Comparison of ENCODE assay signal across 1 cellular context in genomic region chr20:64056889-64057627, GRCh38.
TF ChIP-seq lines count a peak whose summit lies in the region.

No MANE protein-coding gene starts in this region.

TF ChIP-seq in HepG2, 621 proteins besides CTCF, POLR2A, EP300 and RAD21 (continued from another document and continues in another):
- TF ChIP-seq ATF6 (CRISPR knock-in tag; conservative IDR thresholded peaks at IDR 0.05) (no peak), CBFB (CRISPR knock-in tag; IDR thresholded peaks at IDR 0.05) (no peak; the same call in 1 of the 2 replicates), SMC3 (IDR thresholded peaks at IDR 0.05; ENCODE audit: low read length) (no peak), DPF2 (CRISPR knock-in tag; IDR thresholded peaks at IDR 0.05; ENCODE audit: borderline replicate concordance, low read depth) (peak; percentile 34; the same call in 1 of the 2 replicates), GFI1 (CRISPR knock-in tag; IDR thresholded peaks at IDR 0.05; ENCODE audit: borderline replicate concordance) (no peak), AKAP8 (CRISPR knock-in tag; IDR thresholded peaks at IDR 0.05) (peak; percentile 87; the same call in 1 of the 2 replicates), E2F5 (CRISPR knock-in tag; conservative IDR thresholded peaks at IDR 0.05) (peak; percentile 12; the same call in 1 of the 2 replicates), TERF1 (CRISPR knock-in tag; IDR thresholded peaks at IDR 0.05) (no peak), ZNF468 (CRISPR knock-in tag; IDR thresholded peaks at IDR 0.05) (no peak), SALL1 (CRISPR knock-in tag; IDR thresholded peaks at IDR 0.05) (peak; percentile 44), MTF2 (CRISPR knock-in tag; IDR thresholded peaks at IDR 0.05; ENCODE audit: borderline replicate concordance) (peak; percentile 90), KLF9 (CRISPR knock-in tag; IDR thresholded peaks at IDR 0.05; ENCODE audit: low read depth) (no peak), SIX4 (CRISPR knock-in tag; IDR thresholded peaks at IDR 0.05) (no peak), ELK4 (CRISPR knock-in tag; IDR thresholded peaks at IDR 0.05; ENCODE audit: borderline replicate concordance) (no peak), IKZF4 (CRISPR knock-in tag; IDR thresholded peaks at IDR 0.05; ENCODE audit: borderline replicate concordance, low read depth, not compliant biosample characterization) (peak; percentile 72), NR1H2 (CRISPR knock-in tag; IDR thresholded peaks at IDR 0.05; ENCODE audit: borderline replicate concordance, low read depth) (no peak), ELF1 (CRISPR knock-in tag; IDR thresholded peaks at IDR 0.05) (no peak), CCAR2 (optimal IDR thresholded peaks at IDR 0.05; ENCODE audit: low read depth, low read length) (no peak), MXD4 (CRISPR knock-in tag; IDR thresholded peaks at IDR 0.05) (0 out of 2 replicates have a peak, but pooled peaks have one; percentile 8), POLR2AphosphoS2 (IDR thresholded peaks at IDR 0.05; ENCODE audit: low read depth, low read length) (no peak), ZNF607 (CRISPR knock-in tag; IDR thresholded peaks at IDR 0.05; ENCODE audit: borderline replicate concordance) (peak; percentile 83; the same call in 1 of the 2 replicates), ARID5B (CRISPR knock-in tag; IDR thresholded peaks at IDR 0.05) (no peak), SMYD3 (CRISPR knock-in tag; IDR thresholded peaks at IDR 0.05) (no peak), MZF1 (CRISPR knock-in tag; IDR thresholded peaks at IDR 0.05; ENCODE audit: borderline replicate concordance) (0 out of 2 replicates have a peak, but pooled peaks have one; percentile 6), MYPOP (CRISPR knock-in tag; IDR thresholded peaks at IDR 0.05) (no peak), ZBTB44 (CRISPR knock-in tag; IDR thresholded peaks at IDR 0.05) (no peak), PHF5A (CRISPR knock-in tag; IDR thresholded peaks at IDR 0.05; ENCODE audit: low read depth, unreplicated experiment) (peak; percentile 6), MED13 (CRISPR knock-in tag; IDR thresholded peaks at IDR 0.05) (no peak), RXRA (CRISPR knock-in tag; IDR thresholded peaks at IDR 0.05) (no peak; the same call in 1 of the 2 replicates), ZBTB2 (CRISPR knock-in tag; IDR thresholded peaks at IDR 0.05; ENCODE audit: low read depth) (peak; percentile 70), STAT6 (CRISPR knock-in tag; IDR thresholded peaks at IDR 0.05; ENCODE audit: borderline replicate concordance) (no peak), USF2 (IDR thresholded peaks at IDR 0.05; ENCODE audit: low read depth, low read length) (no peak), USF2 (CRISPR knock-in tag; IDR thresholded peaks at IDR 0.05; ENCODE audit: borderline replicate concordance) (peak; percentile 45; the same call in 1 of the 2 replicates), ELF4 (CRISPR knock-in tag; IDR thresholded peaks at IDR 0.05; ENCODE audit: borderline replicate concordance) (no peak), ZNF317 (CRISPR knock-in tag; IDR thresholded peaks at IDR 0.05) (peak; percentile 71), ZBTB33 (CRISPR knock-in tag; IDR thresholded peaks at IDR 0.05) (peak; percentile 93), PHF8 (CRISPR knock-in tag; IDR thresholded peaks at IDR 0.05) (peak; percentile 56), ZNF331 (CRISPR knock-in tag; IDR thresholded peaks at IDR 0.05) (peak; percentile 8; the same call in 1 of the 2 replicates), NFKB2 (CRISPR knock-in tag; IDR thresholded peaks at IDR 0.05; ENCODE audit: borderline replicate concordance) (peak; percentile 32)
